8 cellular contexts compared by ENCODE assay signal in genomic region chr5:180832638-180833068, GRCh38. TPM values are rescaled to one million over a fixed set of nuclear protein-coding genes. Genes with fewer than 3 reads are reported as not detected.
A peak's percentile ranks its signal among the peaks of the same experiment; 100 is the strongest.
DNase-seq lines count a peak whose midpoint lies in the region; ATAC-seq, FAIRE-seq and TF ChIP-seq lines count a peak whose summit lies in the region.

No MANE protein-coding gene starts in this region.

- TF ChIP-seq CTCF in GM10248 (IDR thresholded peaks at IDR 0.05; ENCODE audit: control extremely low read depth, extremely low read depth, low read depth, missing control alignments): no peak
- TF ChIP-seq CTCF in LNCaP clone FGC (IDR thresholded peaks at IDR 0.05; ENCODE audit: control insufficient read depth, extremely low read depth, insufficient read depth): no peak
- no peak for TF ChIP-seq CTCF in colonic mucosa (IDR thresholded peaks at IDR 0.05)

- POLR2A ChIA-PET in GM10248 (lab: Yijun Ruan, JAX): interaction anchor here (0.6 to 1.3 kb wide), 2 partner anchors 22 to 28 kb away, joined by 4 to 7 read pairs; no protein-coding TSS in a partner anchor

- TF ChIP-seq POLR2A in H54 (IDR thresholded peaks at IDR 0.05; ENCODE audit: low read depth, low read length): no peak

- H3K9ac ChIP-seq in colonic mucosa (ENCODE audit: low read depth in 2 of 2, low read length in 2 of 2): peak overlapping the region; percentile 39 to 93

- H3K4me3 ChIP-seq in LNCaP clone FGC (ENCODE audit: low read depth, low read length): peak overlapping the region; percentile 87
- peak overlapping the region; percentile 81 for H3K4me3 ChIP-seq in colonic mucosa

- FAIRE-seq in H54 (lab: Jason Lieb, UNC): no peak

- no peaks in the 10 kb centered on the region for H3K9me3 ChIP-seq in colonic mucosa

- DNase-seq in GM10248 (ENCODE audit: extremely low spot score) (peak; percentile 55), LNCaP clone FGC (ENCODE audit: low read depth) (no peak), colonic mucosa (no peak), NOMO-1 (lab: John Stamatoyannopoulos, UW; ENCODE audit: unreplicated experiment in 2 of 2) (no peak), H54 (ENCODE audit: insufficient read length, low spot score) (no peak), D341Med (ENCODE audit: low spot score) (no peak)
- DNase-seq in stimulated activated CD4-positive, alpha-beta T cell treated with anti-CD3 and anti-CD28 coated beads, Interleukin-4, amount 100 ng/mL, for 1 hour: peak; percentile 33

- H3K27me3 ChIP-seq in colonic mucosa: no peaks in the 10 kb centered on the region

- CTCF ChIA-PET in GM10248 (lab: Yijun Ruan, JAX): interaction anchor here (1.3 to 3.7 kb wide), 5 partner anchors 8 to 29 kb away, joined by 3 to 21 read pairs (median 6); partner anchors contain the start of gene ZFP62

- H3K4me1 ChIP-seq in colonic mucosa: no peaks in the 10 kb centered on the region

- no peaks in the 10 kb centered on the region for H3K36me3 ChIP-seq in colonic mucosa

- intact Hi-C loops in colonic mucosa (cut with DNase I): no loop called here

- no peak overlapping the region for H3K27ac ChIP-seq in colonic mucosa

- ATAC-seq in GM21447 (IDR thresholded peaks at IDR 0.05; ENCODE audit: unreplicated experiment): peak; percentile 55

RNA-seq across cellular contexts. Expression of gene ZFP62, which starts 28.4 kb away (rescaled TPM):
- total RNA-seq in colonic mucosa: 10 to 100 TPM; 34.3 to 38.7 TPM

RNA-seq across cellular contexts. Expression of gene MGAT1, which starts 30.0 kb away (rescaled TPM):
- total RNA-seq in colonic mucosa: 100 to 1,000 TPM; 101 to 115 TPM

Comparison
In these comparisons a context has a peak if more than half of its experiments do, and no peak if none do; other contexts are left out.
1. DNase-seq: peak in GM10248 (single experiment) and stimulated activated CD4-positive, alpha-beta T cell treated with anti-CD3 and anti-CD28 coated beads, Interleukin-4, amount 100 ng/mL, for 1 hour (single experiment); none in LNCaP clone FGC (single experiment), colonic mucosa (single experiment), NOMO-1 (0 of 2), H54 (single experiment) and D341Med (single experiment).